Comparison of ENCODE assay signal across 5 cellular contexts in the genomic region with DNA sequence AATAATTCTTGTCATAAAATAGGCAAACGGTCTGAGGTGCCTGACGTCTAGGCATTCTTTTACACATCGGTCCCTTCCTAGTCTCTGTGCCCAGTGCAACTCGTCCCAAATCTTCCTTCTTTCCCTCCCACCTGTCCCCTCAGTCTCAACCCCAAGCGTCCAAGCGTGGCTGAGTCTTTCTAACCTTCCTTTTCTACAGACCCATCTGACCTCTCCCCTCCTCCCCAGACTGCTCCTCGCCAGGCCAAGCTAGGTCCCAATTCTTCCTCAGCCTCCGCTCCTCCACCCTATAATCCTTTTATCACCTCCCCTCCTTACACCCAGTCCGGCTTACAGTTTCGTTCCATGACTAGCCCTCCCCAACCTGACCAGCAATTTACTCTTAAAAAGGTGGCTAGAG.
DNase-seq lines count a peak whose midpoint lies in the region; TF ChIP-seq lines count a peak whose summit lies in the region.
"Not testable (repeated sequence)": the region's sequence is repeated elsewhere in the genome, so short reads cannot be mapped to it uniquely, and the experiment has no call there.

No MANE protein-coding gene starts in this region.

- H3K9ac ChIP-seq in ES-I3 (ENCODE audit: low read depth, low read length) (peak overlapping the region; percentile 30; the same call in 1 of the 2 replicates), HUES6 (ENCODE audit: low read length) (peak overlapping the region; percentile 79)

- not testable (repeated sequence) for H3K4me1 ChIP-seq in ES-I3 (ENCODE audit: insufficient read depth, low read length); HUES6 (ENCODE audit: control insufficient read depth, insufficient read depth, low read length)

- H3K4me3 ChIP-seq in HUES6 (ENCODE audit: low read depth, low read length), result peak overlapping the region; percentile 39; the same call in 1 of the 2 replicates
- H3K4me3 ChIP-seq in WERI-Rb-1 (ENCODE audit: low read depth, low read length), result not testable (repeated sequence)

- DNase-seq in NCI-H82 treated with DMSO at 0.1 percent for 48 hours (lab: John Stamatoyannopoulos, UW; ENCODE audit: unreplicated experiment), result peak; percentile 32
- peak; percentile 76 for DNase-seq in WERI-Rb-1
- peak; percentile 70 for DNase-seq in posterior vena cava (ENCODE audit: low spot score)

- intact Hi-C loops in posterior vena cava (cut with DNase I), result not testable (repeated sequence)

- not testable (repeated sequence) for H3K27ac ChIP-seq in HUES6 (ENCODE audit: low read depth, low read length); WERI-Rb-1

- H3K36me3 ChIP-seq in ES-I3 (ENCODE audit: insufficient read depth, low read length); HUES6 (ENCODE audit: control insufficient read depth, insufficient read depth, low read length); WERI-Rb-1: not testable (repeated sequence)

- not testable (repeated sequence) for H3K27me3 ChIP-seq in HUES6 (ENCODE audit: control insufficient read depth, insufficient read depth, low read length); WERI-Rb-1 (ENCODE audit: insufficient read depth, low read depth, severe bottlenecking)

- not testable (repeated sequence) for TF ChIP-seq CTCF in WERI-Rb-1 (IDR thresholded peaks at IDR 0.05; ENCODE audit: low read depth, low read length)

- not testable (repeated sequence) for H3K9me3 ChIP-seq in ES-I3 (ENCODE audit: control insufficient read depth, insufficient read depth, low read length); HUES6 (ENCODE audit: control insufficient read depth, insufficient read depth, low read depth, low read length); WERI-Rb-1 (ENCODE audit: severe bottlenecking)
